25 cellular contexts compared by ENCODE assay signal in the genomic region with DNA sequence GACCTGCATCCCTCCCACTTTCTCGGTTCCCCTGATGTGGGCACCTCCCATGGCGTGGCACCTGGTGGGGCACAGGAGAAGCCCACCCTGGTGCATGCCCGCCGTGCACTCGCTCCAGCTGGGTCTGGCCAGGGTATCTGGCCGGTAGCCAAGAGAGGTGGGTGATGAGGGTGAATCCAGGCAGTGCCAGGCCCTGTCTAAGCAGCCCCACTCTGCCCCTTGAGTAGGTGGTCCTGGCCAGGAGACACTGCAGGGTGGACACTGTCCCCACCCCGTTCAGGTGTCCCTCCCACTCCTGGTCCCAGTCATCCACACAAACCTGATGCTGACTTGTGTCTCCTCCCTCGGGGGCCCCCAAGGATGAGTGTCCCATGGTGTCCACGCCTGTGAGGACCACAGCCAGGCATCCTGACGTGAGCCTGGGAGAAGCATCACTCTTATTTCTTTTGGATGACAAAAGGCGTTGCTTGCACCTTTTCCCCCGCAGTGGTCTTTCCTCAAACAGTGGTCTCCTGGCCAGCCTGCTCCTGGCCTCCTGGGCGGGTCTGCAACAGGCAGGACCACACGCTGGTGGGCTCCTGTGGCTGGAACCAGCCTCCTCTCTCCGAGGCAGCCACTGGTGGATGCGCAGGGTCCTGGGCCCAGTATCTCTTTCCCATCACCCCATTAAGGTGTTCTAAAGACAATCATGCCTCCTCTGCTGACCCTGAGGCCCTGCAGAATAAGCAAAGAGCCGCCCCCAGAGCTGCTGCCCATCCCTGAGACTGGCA.
"Had no signal": no experiment of that assay in that cellular context is flagged by ENCODE, and none has a peak within 500 bp of the region (broad histone marks: within the 10 kb centered on the region; RNA-seq: fewer than 3 reads in every experiment).

No MANE protein-coding gene starts in this region.

- H3K27me3 ChIP-seq: foreskin keratinocyte, right atrium auricular region, testis, transverse colon, uterus had no signal

- ATAC-seq: activated naive CD4-positive, alpha-beta T cell treated with anti-CD3 and anti-CD28 coated beads, Interleukin-2, amount 50 U/mL, for 72 hours; activated T-cell treated with anti-CD3 and anti-CD28 coated beads, Interleukin-2, amount 50 U/mL, for 72 hours; foreskin keratinocyte; heart left ventricle; left lung; stimulated activated naive CD8-positive, alpha-beta T cell treated with anti-CD3 and anti-CD28 coated beads, Interleukin-15, Interleukin-2, amounts not matched to agents 100 U/mL and 50 U/mL, for 24 hours had no signal

- H3K4me3 ChIP-seq: breast epithelium, esophagus muscularis mucosa, heart left ventricle, left lung, right atrium auricular region, testis, transverse colon, uterus had no signal

- H3K4me1 ChIP-seq: breast epithelium, esophagus muscularis mucosa, foreskin keratinocyte, heart left ventricle, left lung, parathyroid adenoma, right atrium auricular region, testis, transverse colon, uterus had no signal

- DNase-seq: activated CD4-positive, alpha-beta memory T cell treated with anti-CD3 and anti-CD28 coated beads, Interleukin-2, amount 10 ng/mL, durations not matched to agents 7 days and 5 days; activated CD4-positive, alpha-beta T cell treated with anti-CD3 and anti-CD28 coated beads, Interleukin-2, amount 10 ng/mL, durations not matched to agents 7 days and 5 days; activated T-cell treated with anti-CD3 and anti-CD28 coated beads, Interleukin-2, amount 50 U/mL, for 72 hours; central memory CD4-positive, alpha-beta T cell; dermis blood vessel endothelial cell; effector CD4-positive, alpha-beta T cell; foreskin keratinocyte; kidney glomerular epithelial cell; left lung; naive B cell; nephron progenitor cell; stimulated activated CD4-positive, alpha-beta T cell treated with anti-CD3 and anti-CD28 coated beads, Interleukin-12 subunit alpha, Interleukin-12 subunit beta, amount 100 ng/mL, for 4 hours; stimulated activated CD4-positive, alpha-beta T cell treated with anti-CD3 and anti-CD28 coated beads, Interleukin-4, amount 100 ng/mL, for 1 hour; stimulated activated naive CD8-positive, alpha-beta T cell treated with anti-CD3 and anti-CD28 coated beads, Interleukin-15, Interleukin-2, amounts not matched to agents 100 U/mL and 50 U/mL, for 24 hours; T-helper 9 cell; testis; uterus; WERI-Rb-1 had no signal

- H3K27ac ChIP-seq: breast epithelium, esophagus muscularis mucosa, foreskin keratinocyte, heart left ventricle, left lung, parathyroid adenoma, right atrium auricular region, testis, transverse colon, uterus, WERI-Rb-1 had no signal

- H2AFZ ChIP-seq: parathyroid adenoma had no signal

- H3K36me3 ChIP-seq: breast epithelium, esophagus muscularis mucosa, heart left ventricle, left lung, right atrium auricular region, transverse colon, uterus, WERI-Rb-1 had no signal

- H3K9ac ChIP-seq: parathyroid adenoma had no signal

- H3K79me2 ChIP-seq: parathyroid adenoma had no signal

- H3K9me3 ChIP-seq: breast epithelium, esophagus muscularis mucosa, heart left ventricle, left lung, right atrium auricular region, testis, transverse colon, uterus had no signal
